21 cellular contexts compared by ENCODE assay signal in the genomic region with DNA sequence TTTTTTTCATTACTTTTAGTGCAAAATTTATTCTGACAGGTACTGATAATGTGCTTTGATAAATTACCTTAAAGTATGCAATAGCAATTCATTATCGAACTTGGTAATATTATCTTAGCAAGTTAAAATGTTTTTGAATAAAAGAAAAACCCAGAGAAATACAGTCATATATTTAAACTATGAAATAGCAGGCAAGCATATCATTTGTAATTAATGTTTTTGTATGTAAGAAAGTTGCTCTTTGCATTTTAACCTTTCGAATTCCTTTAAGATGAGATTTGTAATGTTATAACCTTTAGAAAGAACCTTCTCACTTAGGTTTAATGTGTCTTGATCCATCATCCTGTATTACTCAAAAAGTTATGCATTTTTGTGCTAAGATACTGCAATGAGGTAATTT.
DNase-seq lines count a peak whose midpoint lies in the region; ATAC-seq and TF ChIP-seq lines count a peak whose summit lies in the region.
"Had no signal": no experiment of that assay in that cellular context is flagged by ENCODE, and none has a peak within 500 bp of the region (broad histone marks: within the 10 kb centered on the region; RNA-seq: fewer than 3 reads in every experiment).

No MANE protein-coding gene starts in this region.

- H4K20me1 ChIP-seq in SK-N-SH (ENCODE audit: insufficient read depth) (no peaks in the 10 kb centered on the region), osteoblast (ENCODE audit: insufficient read depth, low read length) (no peaks in the 10 kb centered on the region)
- H4K20me1 ChIP-seq: BLaER1 had no signal

- DNase-seq in SK-N-SH (no peak), amniotic epithelial cell (ENCODE audit: low read depth) (peak; percentile 45), fibroblast of villous mesenchyme (ENCODE audit: low read depth) (peak; percentile 10), mesenchymal stem cell (no peak), NAMALWA (ENCODE audit: low spot score) (no peak), osteoblast (ENCODE audit: insufficient read length, low spot score, missing footprints) (no peak), NCI-H1092 (lab: John Stamatoyannopoulos, UW) (no peak)
- DNase-seq: Caco-2; CD4-positive, CD25-positive, alpha-beta regulatory T cell; CD8-positive, alpha-beta T cell; DMS153; DND-41; GDM1; H9; HFFc6 had no signal

- no peak overlapping the region for H2AFZ ChIP-seq in SK-N-SH (ENCODE audit: low read depth)
- no peak overlapping the region for H2AFZ ChIP-seq in mesenchymal stem cell (ENCODE audit: low read depth, low read length)
- H2AFZ ChIP-seq in osteoblast (ENCODE audit: low read length): no peak overlapping the region
- H2AFZ ChIP-seq: GM23338 had no signal

- CTCF ChIA-PET in SK-N-SH (lab: Yijun Ruan, JAX): no interaction called here

- H2BK120ac ChIP-seq in mesenchymal stem cell (ENCODE audit: low read depth, low read length): no peak overlapping the region

- WGBS in SK-N-SH (ENCODE audit: low lambda C conversion rate): 90% methylated on average over 2 of the region's 2 CpGs
- WGBS in mesenchymal stem cell: no CpG with 5 or more reads among the region's 2 CpGs

- no peak overlapping the region for H3K4ac ChIP-seq in mesenchymal stem cell (ENCODE audit: low read depth in 1 of 2, low read length in 2 of 2)

- H3K14ac ChIP-seq in mesenchymal stem cell (ENCODE audit: low read length in 2 of 2): no peak overlapping the region

- H4K8ac ChIP-seq in mesenchymal stem cell (ENCODE audit: low read length): no peak overlapping the region

- no peaks in the 10 kb centered on the region for H3K79me1 ChIP-seq in mesenchymal stem cell (replicated peaks; ENCODE audit: low read length, poor library complexity, severe bottlenecking)

- no peak overlapping the region for H2BK12ac ChIP-seq in mesenchymal stem cell (ENCODE audit: low read length in 2 of 2)

- H3K9ac ChIP-seq in SK-N-SH: no peak overlapping the region
- H3K9ac ChIP-seq in mesenchymal stem cell (ENCODE audit: low read length): no peak overlapping the region
- H3K9ac ChIP-seq: BLaER1 had no signal

- peaks cover 7 to 40% of the 10 kb centered on the region in 2 experiments for H3K36me3 ChIP-seq in SK-N-SH (replicated peaks in 1 of 2; ENCODE audit: control insufficient read depth in 1 of 2, insufficient read depth in 2 of 2, low read length in 1 of 2)
- peaks cover 0 to 14% of the 10 kb centered on the region in 2 experiments for H3K36me3 ChIP-seq in mesenchymal stem cell (ENCODE audit: control insufficient read depth in 1 of 2, insufficient read depth in 2 of 2, low read depth in 1 of 2, low read length in 2 of 2)
- no peaks in the 10 kb centered on the region for H3K36me3 ChIP-seq in osteoblast (ENCODE audit: insufficient read depth, low read length)
- H3K36me3 ChIP-seq: BLaER1 had no signal

- no peak for ATAC-seq in SK-N-SH treated with all-trans-retinoic acid at 6 μM for 48 hours
- ATAC-seq: CD8-positive, alpha-beta T cell; GM12878; GM23338 had no signal

- H3K23ac ChIP-seq in mesenchymal stem cell (ENCODE audit: low read length in 2 of 2): no peak overlapping the region

- no peak for TF ChIP-seq EP300 in SK-N-SH (IDR thresholded peaks at IDR 0.05; ENCODE audit: borderline replicate concordance in 1 of 2, low read depth in 1 of 2, low read length in 1 of 2)

- no peak overlapping the region for H4K91ac ChIP-seq in mesenchymal stem cell (ENCODE audit: low read length)

- H2AK5ac ChIP-seq in mesenchymal stem cell (ENCODE audit: low read length, severe bottlenecking): no peak overlapping the region

- H2BK5ac ChIP-seq in mesenchymal stem cell (ENCODE audit: low read depth, low read length, poor library complexity, severe bottlenecking): no peak overlapping the region

- H2BK15ac ChIP-seq in mesenchymal stem cell (ENCODE audit: low read depth, poor library complexity, severe bottlenecking): no peak overlapping the region

- H3K27ac ChIP-seq in SK-N-SH (ENCODE audit: low read depth in 2 of 2, low read length in 1 of 2) (no peak overlapping the region), mesenchymal stem cell (ENCODE audit: low read length, poor library complexity, severe bottlenecking) (no peak overlapping the region), osteoblast (ENCODE audit: low read depth, low read length) (no peak overlapping the region)
- H3K27ac ChIP-seq: 22Rv1, BLaER1, C4-2B had no signal

- H3K9me3 ChIP-seq in SK-N-SH (no peaks in the 10 kb centered on the region), mesenchymal stem cell (ENCODE audit: control insufficient read depth, low read length) (no peaks in the 10 kb centered on the region), osteoblast (ENCODE audit: low read depth, low read length) (no peaks in the 10 kb centered on the region)
- H3K9me3 ChIP-seq: BLaER1, Caco-2 had no signal

- H3K4me1 ChIP-seq in SK-N-SH (ENCODE audit: control insufficient read depth in 1 of 2, insufficient read depth in 2 of 2, low read depth in 1 of 2, low read length in 1 of 2) (no peaks in the 10 kb centered on the region; a peak in 2 of 4 replicates), mesenchymal stem cell (ENCODE audit: control insufficient read depth, insufficient read depth, low read depth, low read length) (no peaks in the 10 kb centered on the region), osteoblast (ENCODE audit: insufficient read depth, low read length) (no peaks in the 10 kb centered on the region)
- H3K4me1 ChIP-seq: BLaER1, Caco-2 had no signal

- no peak overlapping the region for H3K18ac ChIP-seq in mesenchymal stem cell (ENCODE audit: low read depth in 1 of 2, low read length in 2 of 2)

- H3F3A ChIP-seq in SK-N-SH (replicated peaks; ENCODE audit: insufficient read depth): peaks cover 7% of the 10 kb centered on the region

- H3K4me2 ChIP-seq in SK-N-SH (no peak overlapping the region), mesenchymal stem cell (ENCODE audit: low read length, poor library complexity, severe bottlenecking) (no peak overlapping the region), osteoblast (ENCODE audit: insufficient read depth, low read length) (no peak overlapping the region)
- H3K4me2 ChIP-seq: BLaER1, GM23338 had no signal

- no peaks in the 10 kb centered on the region for H3K9me2 ChIP-seq in SK-N-SH

- no peak for TF ChIP-seq RAD21 in SK-N-SH (IDR thresholded peaks at IDR 0.05; ENCODE audit: low read length)

- no peak overlapping the region for H3K4me3 ChIP-seq in SK-N-SH (ENCODE audit: low read depth in 2 of 2, low read length in 1 of 2)
- H3K4me3 ChIP-seq in fibroblast of villous mesenchyme (ENCODE audit: low read depth, low read length): no peak overlapping the region
- no peak overlapping the region for H3K4me3 ChIP-seq in mesenchymal stem cell (ENCODE audit: insufficient read depth in 1 of 2, low read depth in 1 of 2, low read length in 2 of 2)
- no peak overlapping the region for H3K4me3 ChIP-seq in osteoblast (ENCODE audit: insufficient read depth, low read length)
- H3K4me3 ChIP-seq: BLaER1, GM12878, GM23338 had no signal

- H3K79me2 ChIP-seq in SK-N-SH (ENCODE audit: insufficient read depth) (0 out of 2 replicates have a peak, but pooled peaks cover 2% of the 10 kb centered on the region), osteoblast (ENCODE audit: insufficient read depth, low read length) (no peaks in the 10 kb centered on the region)

- POLR2A ChIA-PET in SK-N-SH (lab: Yijun Ruan, JAX): no interaction called here

- TF ChIP-seq CTCF in SK-N-SH (IDR thresholded peaks at IDR 0.05) (no peak), fibroblast of villous mesenchyme (IDR thresholded peaks at IDR 0.05; ENCODE audit: insufficient read depth, low read depth, low read length) (no peak), osteoblast (IDR thresholded peaks at IDR 0.05; ENCODE audit: extremely low read depth, low read depth, low read length) (no peak)

- H3K27me3 ChIP-seq in SK-N-SH (ENCODE audit: insufficient read depth) (no peaks in the 10 kb centered on the region), mesenchymal stem cell (ENCODE audit: control insufficient read depth in 1 of 2, insufficient read depth in 1 of 2, low read length in 2 of 2) (no peaks in the 10 kb centered on the region), osteoblast (ENCODE audit: insufficient read depth, low read length) (no peaks in the 10 kb centered on the region)
- H3K27me3 ChIP-seq: BLaER1 had no signal

TF ChIP-seq in SK-N-SH treated with all-trans-retinoic acid at 6 μM for 48 hours, 23 proteins besides CTCF, POLR2A, EP300 and RAD21:
- TF ChIP-seq ESRRG (CRISPR knock-in tag; IDR thresholded peaks at IDR 0.05) (no peak), ISL1 (CRISPR knock-in tag; IDR thresholded peaks at IDR 0.05) (peak; percentile 32), OSR1 (CRISPR knock-in tag; IDR thresholded peaks at IDR 0.05) (no peak), TOX (CRISPR knock-in tag; IDR thresholded peaks at IDR 0.05; ENCODE audit: borderline replicate concordance) (no peak), ZFP30 (CRISPR knock-in tag; IDR thresholded peaks at IDR 0.05) (no peak)

TF ChIP-seq in SK-N-SH, 30 proteins besides CTCF, POLR2A, EP300 and RAD21 (continues in another document):
- TF ChIP-seq CHD2 (IDR thresholded peaks at IDR 0.05; ENCODE audit: low read length, partially characterized antibody): no peak
- no peak for TF ChIP-seq NFIC (IDR thresholded peaks at IDR 0.05; ENCODE audit: borderline replicate concordance)
- no peak for TF ChIP-seq FOSL2 (IDR thresholded peaks at IDR 0.05; ENCODE audit: borderline replicate concordance, low read depth)
- TF ChIP-seq, protein P1, sequence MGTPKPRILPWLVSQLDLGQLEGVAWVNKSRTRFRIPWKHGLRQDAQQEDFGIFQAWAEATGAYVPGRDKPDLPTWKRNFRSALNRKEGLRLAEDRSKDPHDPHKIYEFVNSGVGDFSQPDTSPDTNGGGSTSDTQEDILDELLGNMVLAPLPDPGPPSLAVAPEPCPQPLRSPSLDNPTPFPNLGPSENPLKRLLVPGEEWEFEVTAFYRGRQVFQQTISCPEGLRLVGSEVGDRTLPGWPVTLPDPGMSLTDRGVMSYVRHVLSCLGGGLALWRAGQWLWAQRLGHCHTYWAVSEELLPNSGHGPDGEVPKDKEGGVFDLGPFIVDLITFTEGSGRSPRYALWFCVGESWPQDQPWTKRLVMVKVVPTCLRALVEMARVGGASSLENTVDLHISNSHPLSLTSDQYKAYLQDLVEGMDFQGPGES (IDR thresholded peaks at IDR 0.05; ENCODE audit: low read depth, low read length): no peak
- TF ChIP-seq ELF1 (IDR thresholded peaks at IDR 0.05): no peak
- TF ChIP-seq RCOR1 (IDR thresholded peaks at IDR 0.05; ENCODE audit: low read length): no peak
- no peak for TF ChIP-seq MXI1 (IDR thresholded peaks at IDR 0.05; ENCODE audit: low read depth, low read length)

Comparison
In these comparisons a context has a peak if more than half of its experiments do, and no peak if none do; other contexts are left out.
1. DNase-seq: peak in amniotic epithelial cell (single experiment) and fibroblast of villous mesenchyme (single experiment); none in SK-N-SH (single experiment), mesenchymal stem cell (single experiment), NAMALWA (single experiment), osteoblast (single experiment) and NCI-H1092 (single experiment).